Comparison of ENCODE assay signal across 1 cellular context in genomic region chr10:35040761-35041501, GRCh38.
TF ChIP-seq lines count a peak whose summit lies in the region.

No MANE protein-coding gene starts in this region.

TF ChIP-seq in K562, 482 proteins besides CTCF, POLR2A, EP300 and RAD21 (continued from another document):
- TF ChIP-seq, protein P1, sequence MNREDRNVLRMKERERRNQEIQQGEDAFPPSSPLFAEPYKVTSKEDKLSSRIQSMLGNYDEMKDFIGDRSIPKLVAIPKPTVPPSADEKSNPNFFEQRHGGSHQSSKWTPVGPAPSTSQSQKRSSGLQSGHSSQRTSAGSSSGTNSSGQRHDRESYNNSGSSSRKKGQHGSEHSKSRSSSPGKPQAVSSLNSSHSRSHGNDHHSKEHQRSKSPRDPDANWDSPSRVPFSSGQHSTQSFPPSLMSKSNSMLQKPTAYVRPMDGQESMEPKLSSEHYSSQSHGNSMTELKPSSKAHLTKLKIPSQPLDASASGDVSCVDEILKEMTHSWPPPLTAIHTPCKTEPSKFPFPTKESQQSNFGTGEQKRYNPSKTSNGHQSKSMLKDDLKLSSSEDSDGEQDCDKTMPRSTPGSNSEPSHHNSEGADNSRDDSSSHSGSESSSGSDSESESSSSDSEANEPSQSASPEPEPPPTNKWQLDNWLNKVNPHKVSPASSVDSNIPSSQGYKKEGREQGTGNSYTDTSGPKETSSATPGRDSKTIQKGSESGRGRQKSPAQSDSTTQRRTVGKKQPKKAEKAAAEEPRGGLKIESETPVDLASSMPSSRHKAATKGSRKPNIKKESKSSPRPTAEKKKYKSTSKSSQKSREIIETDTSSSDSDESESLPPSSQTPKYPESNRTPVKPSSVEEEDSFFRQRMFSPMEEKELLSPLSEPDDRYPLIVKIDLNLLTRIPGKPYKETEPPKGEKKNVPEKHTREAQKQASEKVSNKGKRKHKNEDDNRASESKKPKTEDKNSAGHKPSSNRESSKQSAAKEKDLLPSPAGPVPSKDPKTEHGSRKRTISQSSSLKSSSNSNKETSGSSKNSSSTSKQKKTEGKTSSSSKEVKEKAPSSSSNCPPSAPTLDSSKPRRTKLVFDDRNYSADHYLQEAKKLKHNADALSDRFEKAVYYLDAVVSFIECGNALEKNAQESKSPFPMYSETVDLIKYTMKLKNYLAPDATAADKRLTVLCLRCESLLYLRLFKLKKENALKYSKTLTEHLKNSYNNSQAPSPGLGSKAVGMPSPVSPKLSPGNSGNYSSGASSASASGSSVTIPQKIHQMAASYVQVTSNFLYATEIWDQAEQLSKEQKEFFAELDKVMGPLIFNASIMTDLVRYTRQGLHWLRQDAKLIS (CRISPR knock-in tag; IDR thresholded peaks at IDR 0.05): no peak
